Comparison of ENCODE assay signal across 1 cellular context in the genomic region with DNA sequence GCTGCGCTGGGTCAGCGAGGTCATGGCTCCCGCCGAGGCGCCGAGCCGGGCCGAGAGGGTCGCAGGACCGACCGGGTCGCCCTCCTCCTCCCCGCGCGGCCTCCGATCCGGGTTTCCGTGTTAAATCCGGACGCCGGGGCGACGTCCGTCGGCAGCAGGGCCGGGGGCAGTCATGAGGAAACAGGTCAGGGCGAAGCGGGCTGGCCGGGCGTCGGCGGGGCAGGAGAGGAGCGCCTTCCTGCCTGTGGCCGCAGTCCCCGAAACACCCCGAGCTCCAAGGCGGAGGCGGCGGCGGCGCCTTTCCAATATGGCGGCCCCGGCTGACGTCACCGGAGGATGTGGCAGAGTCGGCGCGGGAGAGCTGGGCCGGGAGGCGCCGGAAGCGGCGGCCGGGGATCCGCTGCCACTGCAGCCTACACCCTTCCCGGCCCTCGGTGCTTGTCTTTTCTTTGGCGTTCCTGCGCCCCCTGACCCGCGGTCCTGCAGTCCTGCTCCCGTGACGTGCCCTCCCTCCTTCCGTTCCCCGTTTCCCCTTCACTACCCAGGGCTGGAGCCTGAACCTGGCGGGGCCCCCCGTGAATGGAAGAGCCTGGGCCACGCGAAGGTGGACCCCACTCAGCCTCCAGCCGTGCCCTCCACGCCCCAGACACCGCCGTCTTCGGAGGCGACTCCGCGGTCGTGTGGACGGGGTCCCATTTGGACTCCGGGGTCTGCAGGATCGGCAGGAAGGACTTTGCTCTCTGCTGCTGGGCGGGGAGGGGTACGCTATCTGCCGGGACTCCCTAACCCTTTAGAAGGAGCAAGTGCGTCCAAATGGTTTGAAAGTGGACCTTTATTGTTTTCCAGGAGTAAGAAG.
A peak's percentile ranks its signal among the peaks of the same experiment; 100 is the strongest.
TF ChIP-seq lines count a peak whose summit lies in the region.

A gene (minus strand): TSS at position 309 of the 856 bp plus-strand sequence. CDS start 285 bp downstream, at position 24.

TF ChIP-seq in HEK293, 187 proteins besides CTCF, POLR2A, EP300 and RAD21 (continued from another document):
- TF ChIP-seq, protein P1, sequence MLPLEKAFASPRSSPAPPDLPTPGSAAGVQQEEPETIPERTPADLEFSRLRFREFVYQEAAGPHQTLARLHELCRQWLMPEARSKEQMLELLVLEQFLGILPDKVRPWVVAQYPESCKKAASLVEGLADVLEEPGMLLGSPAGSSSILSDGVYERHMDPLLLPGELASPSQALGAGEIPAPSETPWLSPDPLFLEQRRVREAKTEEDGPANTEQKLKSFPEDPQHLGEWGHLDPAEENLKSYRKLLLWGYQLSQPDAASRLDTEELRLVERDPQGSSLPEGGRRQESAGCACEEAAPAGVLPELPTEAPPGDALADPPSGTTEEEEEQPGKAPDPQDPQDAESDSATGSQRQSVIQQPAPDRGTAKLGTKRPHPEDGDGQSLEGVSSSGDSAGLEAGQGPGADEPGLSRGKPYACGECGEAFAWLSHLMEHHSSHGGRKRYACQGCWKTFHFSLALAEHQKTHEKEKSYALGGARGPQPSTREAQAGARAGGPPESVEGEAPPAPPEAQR (tag by site-specific recombination; IDR thresholded peaks at IDR 0.05): 0 out of 2 replicates have a peak, but pooled peaks have one; percentile 25
- TF ChIP-seq, protein P2, sequence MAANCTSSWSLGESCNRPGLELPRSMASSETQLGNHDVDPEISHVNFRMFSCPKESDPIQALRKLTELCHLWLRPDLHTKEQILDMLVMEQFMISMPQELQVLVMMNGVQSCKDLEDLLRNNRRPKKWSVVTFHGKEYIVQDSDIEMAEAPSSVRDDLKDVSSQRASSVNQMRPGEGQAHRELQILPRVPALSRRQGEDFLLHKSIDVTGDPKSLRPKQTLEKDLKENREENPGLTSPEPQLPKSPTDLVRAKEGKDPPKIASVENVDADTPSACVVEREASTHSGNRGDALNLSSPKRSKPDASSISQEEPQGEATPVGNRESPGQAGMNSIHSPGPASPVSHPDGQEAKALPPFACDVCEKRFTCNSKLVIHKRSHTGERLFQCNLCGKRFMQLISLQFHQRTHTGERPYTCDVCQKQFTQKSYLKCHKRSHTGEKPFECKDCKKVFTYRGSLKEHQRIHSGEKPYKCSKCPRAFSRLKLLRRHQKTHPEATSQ (tag by site-specific recombination; IDR thresholded peaks at IDR 0.05): peak; percentile 72; the same call in 1 of the 2 replicates
- no peak; the same call in 1 of the 2 replicates for TF ChIP-seq PRDM1 (tag by site-specific recombination; IDR thresholded peaks at IDR 0.05)
- TF ChIP-seq ZNF132 (tag by site-specific recombination; IDR thresholded peaks at IDR 0.05; ENCODE audit: borderline replicate concordance): no peak
- no peak for TF ChIP-seq ZNF621 (tag by site-specific recombination; IDR thresholded peaks at IDR 0.05)
TF ChIP-seq in HEK293: peak in this region for 81.
